In genomic region chr9:114344188-114344566, GRCh38 we compare ENCODE assay signal across 21 cellular contexts. TPM values are rescaled to one million over a fixed set of nuclear protein-coding genes. Genes with fewer than 3 reads are reported as not detected.
A peak's percentile ranks its signal among the peaks of the same experiment; 100 is the strongest.
DNase-seq lines count a peak whose midpoint lies in the region; ATAC-seq, FAIRE-seq and TF ChIP-seq lines count a peak whose summit lies in the region.
"Had no signal": no experiment of that assay in that cellular context is flagged by ENCODE, and none has a peak within 500 bp of the region (broad histone marks: within the 10 kb centered on the region; RNA-seq: fewer than 3 reads in every experiment).

No MANE protein-coding gene starts in this region.

- no peaks in the 10 kb centered on the region for H3K9me3 ChIP-seq in CD4-positive, alpha-beta T cell (ENCODE audit: control insufficient read depth, low read length)
- H3K9me3 ChIP-seq in T-helper 17 cell (ENCODE audit: control insufficient read depth, low read length, poor library complexity, severe bottlenecking) = no peaks in the 10 kb centered on the region
- H3K9me3 ChIP-seq: psoas muscle, tibial artery had no signal

- peak overlapping the region; percentile 81 for H3K27ac Mint-ChIP-seq in CD4-positive, alpha-beta T cell
- H3K27ac Mint-ChIP-seq in T-helper 17 cell (peak overlapping the region; percentile 24), endothelial cell (ENCODE audit: unreplicated experiment) (no peak overlapping the region)

- no peak overlapping the region for H3K27ac ChIP-seq in CD4-positive, alpha-beta T cell (ENCODE audit: low read depth, low read length)
- H3K27ac ChIP-seq in rectal smooth muscle tissue (ENCODE audit: low read depth, low read length) = peak overlapping the region; percentile 86
- H3K27ac ChIP-seq: psoas muscle, SK-N-MC, tibial artery had no signal

- no peaks in the 10 kb centered on the region for H3K9me3 Mint-ChIP-seq in CD4-positive, alpha-beta T cell
- H3K9me3 Mint-ChIP-seq in endothelial cell (ENCODE audit: unreplicated experiment) = no peaks in the 10 kb centered on the region
- H3K9me3 Mint-ChIP-seq: neural crest cell had no signal

- no peak for ATAC-seq in CD4-positive, alpha-beta T cell (ENCODE audit: poor library complexity)
- ATAC-seq in T-helper 17 cell (no peak), HG03025 (IDR thresholded peaks at IDR 0.05; ENCODE audit: low FRiP score, unreplicated experiment) (no peak), SK-N-SH treated with all-trans-retinoic acid at 6 μM for 48 hours (no peak)
- ATAC-seq: psoas muscle had no signal

- H3K4me1 Mint-ChIP-seq in CD4-positive, alpha-beta T cell (ENCODE audit: low read depth) = peaks cover 34% of the 10 kb centered on the region
- H3K4me1 Mint-ChIP-seq in T-helper 17 cell (peaks cover 12% of the 10 kb centered on the region), endothelial cell (ENCODE audit: unreplicated experiment) (no peaks in the 10 kb centered on the region)

- TF ChIP-seq CTCF in CD4-positive, alpha-beta T cell (IDR thresholded peaks at IDR 0.05) = no peak
- TF ChIP-seq CTCF in endothelial cell (IDR thresholded peaks at IDR 0.05; ENCODE audit: unreplicated experiment) = no peak

- peaks cover 95% of the 10 kb centered on the region for H3K36me3 Mint-ChIP-seq in CD4-positive, alpha-beta T cell (ENCODE audit: low read depth)
- H3K36me3 Mint-ChIP-seq in T-helper 17 cell (ENCODE audit: low read depth) = peaks cover 12% of the 10 kb centered on the region
- H3K36me3 Mint-ChIP-seq in endothelial cell (ENCODE audit: low read depth, unreplicated experiment) = peaks cover 65% of the 10 kb centered on the region

- peaks cover 22% of the 10 kb centered on the region for H3K4me1 ChIP-seq in rectal smooth muscle tissue (ENCODE audit: control insufficient read depth, insufficient read depth, low read length)
- H3K4me1 ChIP-seq: psoas muscle had no signal

- no peaks in the 10 kb centered on the region for H3K27me3 Mint-ChIP-seq in CD4-positive, alpha-beta T cell
- H3K27me3 Mint-ChIP-seq in T-helper 17 cell = no peaks in the 10 kb centered on the region
- peaks cover 1% of the 10 kb centered on the region for H3K27me3 Mint-ChIP-seq in endothelial cell (ENCODE audit: unreplicated experiment)

- H3K4me3 ChIP-seq in rectal smooth muscle tissue (ENCODE audit: low read length) = no peak overlapping the region
- H3K4me3 ChIP-seq: psoas muscle, SK-N-MC, tibial artery had no signal

- H3K4me3 Mint-ChIP-seq in CD4-positive, alpha-beta T cell = no peak overlapping the region
- H3K4me3 Mint-ChIP-seq in T-helper 17 cell (no peak overlapping the region), endothelial cell (ENCODE audit: unreplicated experiment) (peak overlapping the region; percentile 9)
- H3K4me3 Mint-ChIP-seq: neural crest cell had no signal

- intact Hi-C loops in CD4-positive, alpha-beta T cell (cut with DNase I, micrococcal nuclease) = loop anchor here in 1 of 2 experiments (5.0 kb wide), 2 partner anchors 163 to 248 kb away; partner anchors contain the start of gene WHRN

- no peak overlapping the region for H3K9ac ChIP-seq in rectal smooth muscle tissue (ENCODE audit: low read length)

- CTCF ChIA-PET in CD4-positive, alpha-beta T cell (lab: Charles Lee) = no interaction called here

- no peak for DNase-seq in CD4-positive, alpha-beta T cell
- no peak for DNase-seq in T-helper 17 cell
- no peak for DNase-seq in endothelial cell (ENCODE audit: low spot score)
- DNase-seq in frontal cortex (ENCODE audit: low spot score in 2 of 2) = no peak
- no peak for DNase-seq in NCI-H526 (lab: John Stamatoyannopoulos, UW)
- DNase-seq: activated CD4-positive, CD25-positive, alpha-beta regulatory T cell treated with anti-CD3 and anti-CD28 coated beads, Interleukin-2, amount 50 U/mL, for 72 hours; activated naive CD4-positive, alpha-beta T cell; Calu3; hypothalamus; NCI-H1048; NCI-H2029 treated with DMSO at 0.1 percent for 48 hours; psoas muscle; T1000; tibial artery had no signal

- FAIRE-seq in frontal cortex (lab: Jason Lieb, UNC) = no peak

- no peaks in the 10 kb centered on the region for H3K27me3 ChIP-seq in CD4-positive, alpha-beta T cell (ENCODE audit: control insufficient read depth, insufficient read depth, low read length)
- H3K27me3 ChIP-seq in rectal smooth muscle tissue (ENCODE audit: control insufficient read depth, insufficient read depth, low read length) = no peaks in the 10 kb centered on the region
- H3K27me3 ChIP-seq: tibial artery had no signal

- POLR2A ChIA-PET in CD4-positive, alpha-beta T cell (lab: Charles Lee) = interaction anchor here (0.6 to 4.2 kb wide), 2 partner anchors 28 to 248 kb away, joined by 3 to 17 read pairs; no protein-coding TSS in a partner anchor

- H3K36me3 ChIP-seq in rectal smooth muscle tissue (ENCODE audit: control insufficient read depth, insufficient read depth, low read length) = peaks cover 49% of the 10 kb centered on the region

TF ChIP-seq in SK-N-SH treated with all-trans-retinoic acid at 6 μM for 48 hours, 23 proteins besides CTCF, POLR2A, EP300 and RAD21 (continues in another document):
- no peak for TF ChIP-seq ZFP30 (CRISPR knock-in tag; IDR thresholded peaks at IDR 0.05)
- no peak for TF ChIP-seq POU6F1 (CRISPR knock-in tag; IDR thresholded peaks at IDR 0.05; ENCODE audit: borderline replicate concordance, low read depth)
- no peak for TF ChIP-seq TSHZ2 (CRISPR knock-in tag; IDR thresholded peaks at IDR 0.05)
- no peak for TF ChIP-seq ZNF565 (CRISPR knock-in tag; conservative IDR thresholded peaks at IDR 0.05; ENCODE audit: low read depth)
- TF ChIP-seq OSR1 (CRISPR knock-in tag; IDR thresholded peaks at IDR 0.05) = no peak
- no peak for TF ChIP-seq TCF4 (CRISPR knock-in tag; IDR thresholded peaks at IDR 0.05; ENCODE audit: borderline replicate concordance)
- no peak for TF ChIP-seq TOX (CRISPR knock-in tag; IDR thresholded peaks at IDR 0.05; ENCODE audit: borderline replicate concordance)
- TF ChIP-seq ESRRG (CRISPR knock-in tag; IDR thresholded peaks at IDR 0.05) = no peak
- no peak for TF ChIP-seq PATZ1 (CRISPR knock-in tag; IDR thresholded peaks at IDR 0.05; ENCODE audit: borderline replicate concordance)
- no peak for TF ChIP-seq ZNF8 (CRISPR knock-in tag; IDR thresholded peaks at IDR 0.05)

RNA-seq across cellular contexts. Expression of gene ORM2, which starts 14.5 kb away (rescaled TPM):
- not detected for total RNA-seq in CD4-positive, alpha-beta T cell
- total RNA-seq in T-helper 17 cell = not detected
- not detected for total RNA-seq in endothelial cell (ENCODE audit: unreplicated experiment)
- total RNA-seq in frontal cortex = not detected
- total RNA-seq: Calu3, NCI-H460, neural crest cell, psoas muscle, RPMI7951 had no signal

RNA-seq across cellular contexts. Expression of gene ORM1, which starts 21.3 kb away (rescaled TPM):
- total RNA-seq in CD4-positive, alpha-beta T cell = not detected
- total RNA-seq in T-helper 17 cell (not detected), endothelial cell (ENCODE audit: unreplicated experiment) (not detected), frontal cortex (0.82 TPM)
- total RNA-seq: Calu3, NCI-H460, neural crest cell, RPMI7951 had no signal

RNA-seq across cellular contexts. Expression of gene AKNA, which starts 43.6 kb away (rescaled TPM):
- total RNA-seq in CD4-positive, alpha-beta T cell = 100 to 1,000 TPM; 247 to 258 TPM
- 100 to 1,000 TPM; 263 to 323 TPM for total RNA-seq in T-helper 17 cell
- total RNA-seq in endothelial cell (ENCODE audit: unreplicated experiment) = 79.1 TPM
- total RNA-seq in frontal cortex = 3.3 TPM

Comparison
In these comparisons a context has a peak if more than half of its experiments do, and no peak if none do; other contexts are left out.
1. RNA of gene AKNA, which starts 43.6 kb away (total RNA-seq): 263 to 323 TPM in T-helper 17 cell, 247 to 258 TPM in CD4-positive, alpha-beta T cell and 79.1 TPM in endothelial cell (single experiment); 3.3 TPM in frontal cortex (single experiment); every median in the first group is over 10 times any median in the second.